Comparison of ENCODE assay signal across 1 cellular context in the genomic region with DNA sequence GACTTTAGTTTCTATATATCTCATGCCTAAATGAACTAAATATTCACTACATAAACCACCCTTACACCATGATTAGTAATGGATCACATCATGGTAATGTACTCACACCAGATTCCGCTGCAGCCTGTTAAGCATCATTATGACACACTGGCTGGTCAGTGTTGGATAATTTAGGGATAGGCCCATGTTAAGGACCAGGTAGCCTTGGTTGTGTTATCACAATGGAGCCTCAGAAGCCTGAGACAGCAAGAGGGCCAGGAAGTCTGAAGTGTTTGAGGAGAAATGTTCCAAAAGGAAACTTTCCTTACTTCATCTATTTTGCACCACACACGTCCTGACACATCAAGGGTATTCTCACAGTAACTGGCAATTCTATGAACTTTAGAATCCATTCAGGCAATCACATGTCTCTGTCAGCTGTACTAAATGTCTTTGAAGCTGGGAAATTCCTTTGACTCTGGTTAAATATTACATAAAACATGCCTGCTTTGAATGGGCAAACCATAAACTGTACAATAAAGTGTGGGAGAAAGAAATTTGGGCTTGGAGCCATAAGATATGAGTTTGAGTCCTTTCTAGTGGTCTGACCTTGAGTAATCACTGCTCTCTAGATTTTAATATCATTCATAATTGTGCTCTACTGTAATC.
TF ChIP-seq lines count a peak whose summit lies in the region.

No MANE protein-coding gene starts in this region.

TF ChIP-seq in HepG2, 621 proteins besides CTCF, POLR2A, EP300 and RAD21 (continued from another document and continues in another):
- TF ChIP-seq ZFP36L2 (CRISPR knock-in tag; IDR thresholded peaks at IDR 0.05) (no peak), SATB2 (CRISPR knock-in tag; IDR thresholded peaks at IDR 0.05) (no peak), FOXC1 (CRISPR knock-in tag; IDR thresholded peaks at IDR 0.05; ENCODE audit: borderline replicate concordance) (no peak), CHCHD3 (CRISPR knock-in tag; IDR thresholded peaks at IDR 0.05) (no peak), ZNF792 (CRISPR knock-in tag; IDR thresholded peaks at IDR 0.05) (0 out of 2 replicates have a peak, but pooled peaks have one; percentile 16), KDM6A (CRISPR knock-in tag; IDR thresholded peaks at IDR 0.05; ENCODE audit: low read depth) (peak; percentile 79), CREB1 (IDR thresholded peaks at IDR 0.05) (0 out of 2 replicates have a peak, but pooled peaks have one; percentile 13), CREB1 (CRISPR knock-in tag; IDR thresholded peaks at IDR 0.05) (peak; percentile 69), SP4 (CRISPR knock-in tag; IDR thresholded peaks at IDR 0.05) (no peak), KDM2A (CRISPR knock-in tag; IDR thresholded peaks at IDR 0.05; ENCODE audit: borderline replicate concordance, low read depth) (no peak), ZNF251 (CRISPR knock-in tag; IDR thresholded peaks at IDR 0.05) (no peak), HNF4A (CRISPR knock-in tag; IDR thresholded peaks at IDR 0.05) (peak; percentile 88), CAMTA2 (CRISPR knock-in tag; IDR thresholded peaks at IDR 0.05; ENCODE audit: borderline replicate concordance) (no peak), PAX8 (CRISPR knock-in tag; IDR thresholded peaks at IDR 0.05; ENCODE audit: borderline replicate concordance) (no peak), PHF21A (CRISPR knock-in tag; IDR thresholded peaks at IDR 0.05) (peak; percentile 52), ZNF382 (CRISPR knock-in tag; IDR thresholded peaks at IDR 0.05; ENCODE audit: borderline replicate concordance) (no peak), ZNF136 (CRISPR knock-in tag; IDR thresholded peaks at IDR 0.05; ENCODE audit: low read depth) (no peak), ZNF678 (CRISPR knock-in tag; IDR thresholded peaks at IDR 0.05) (0 out of 2 replicates have a peak, but pooled peaks have one; percentile 38), MIXL1 (CRISPR knock-in tag; IDR thresholded peaks at IDR 0.05) (peak; percentile 84; the same call in 1 of the 2 replicates), TBP (CRISPR knock-in tag; IDR thresholded peaks at IDR 0.05) (no peak), ZNF558 (CRISPR knock-in tag; IDR thresholded peaks at IDR 0.05; ENCODE audit: borderline replicate concordance) (no peak), HNF4G (IDR thresholded peaks at IDR 0.05; ENCODE audit: borderline replicate concordance, low read depth, low read length) (peak; percentile 70; the same call in 1 of the 2 replicates), HNF4G (CRISPR knock-in tag; IDR thresholded peaks at IDR 0.05; ENCODE audit: borderline replicate concordance, low read depth) (no peak; the same call in 1 of the 2 replicates), HIVEP1 (CRISPR knock-in tag; IDR thresholded peaks at IDR 0.05) (no peak), KDM4B (CRISPR knock-in tag; IDR thresholded peaks at IDR 0.05) (peak; percentile 43; the same call in 1 of the 2 replicates), POGZ (CRISPR knock-in tag; IDR thresholded peaks at IDR 0.05) (peak; percentile 78), HOXA5 (CRISPR knock-in tag; IDR thresholded peaks at IDR 0.05) (no peak; the same call in 1 of the 2 replicates), RNF2 (conservative IDR thresholded peaks at IDR 0.05; ENCODE audit: low read depth) (no peak), NFIC (IDR thresholded peaks at IDR 0.05; ENCODE audit: low read length) (peak; percentile 80; the same call in 1 of the 2 replicates), ZNF260 (CRISPR knock-in tag; IDR thresholded peaks at IDR 0.05; ENCODE audit: borderline replicate concordance, low read depth) (no peak), HNRNPK (IDR thresholded peaks at IDR 0.05; ENCODE audit: low read depth, low read length, poor library complexity, severe bottlenecking) (no peak)
- TF ChIP-seq, protein P1, sequence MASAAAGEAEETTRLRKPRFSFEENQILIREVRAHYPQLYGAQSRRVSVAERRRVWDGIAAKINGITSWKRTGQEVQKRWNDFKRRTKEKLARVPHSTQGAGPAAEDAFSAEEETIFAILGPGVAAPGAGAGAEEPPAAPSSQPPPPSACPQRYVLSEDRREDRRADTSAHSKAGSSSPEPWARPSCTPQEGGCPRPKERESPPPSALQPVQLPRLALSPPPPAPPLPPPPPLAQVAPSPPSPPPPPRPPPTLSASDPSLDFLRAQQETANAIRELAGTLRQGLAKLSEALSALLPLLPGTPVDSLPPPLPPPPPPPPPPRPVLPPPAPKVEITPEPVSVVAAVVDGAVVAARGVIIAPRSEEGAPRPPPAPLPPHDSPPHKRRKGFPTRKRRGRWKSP (CRISPR knock-in tag; IDR thresholded peaks at IDR 0.05), result peak; percentile 40; the same call in 1 of the 2 replicates
- TF ChIP-seq, protein P2, sequence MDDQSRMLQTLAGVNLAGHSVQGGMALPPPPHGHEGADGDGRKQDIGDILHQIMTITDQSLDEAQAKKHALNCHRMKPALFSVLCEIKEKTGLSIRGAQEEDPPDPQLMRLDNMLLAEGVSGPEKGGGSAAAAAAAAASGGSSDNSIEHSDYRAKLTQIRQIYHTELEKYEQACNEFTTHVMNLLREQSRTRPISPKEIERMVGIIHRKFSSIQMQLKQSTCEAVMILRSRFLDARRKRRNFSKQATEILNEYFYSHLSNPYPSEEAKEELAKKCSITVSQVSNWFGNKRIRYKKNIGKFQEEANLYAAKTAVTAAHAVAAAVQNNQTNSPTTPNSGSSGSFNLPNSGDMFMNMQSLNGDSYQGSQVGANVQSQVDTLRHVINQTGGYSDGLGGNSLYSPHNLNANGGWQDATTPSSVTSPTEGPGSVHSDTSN (CRISPR knock-in tag; IDR thresholded peaks at IDR 0.05; ENCODE audit: borderline replicate concordance), result no peak
- TF ChIP-seq, protein P3, sequence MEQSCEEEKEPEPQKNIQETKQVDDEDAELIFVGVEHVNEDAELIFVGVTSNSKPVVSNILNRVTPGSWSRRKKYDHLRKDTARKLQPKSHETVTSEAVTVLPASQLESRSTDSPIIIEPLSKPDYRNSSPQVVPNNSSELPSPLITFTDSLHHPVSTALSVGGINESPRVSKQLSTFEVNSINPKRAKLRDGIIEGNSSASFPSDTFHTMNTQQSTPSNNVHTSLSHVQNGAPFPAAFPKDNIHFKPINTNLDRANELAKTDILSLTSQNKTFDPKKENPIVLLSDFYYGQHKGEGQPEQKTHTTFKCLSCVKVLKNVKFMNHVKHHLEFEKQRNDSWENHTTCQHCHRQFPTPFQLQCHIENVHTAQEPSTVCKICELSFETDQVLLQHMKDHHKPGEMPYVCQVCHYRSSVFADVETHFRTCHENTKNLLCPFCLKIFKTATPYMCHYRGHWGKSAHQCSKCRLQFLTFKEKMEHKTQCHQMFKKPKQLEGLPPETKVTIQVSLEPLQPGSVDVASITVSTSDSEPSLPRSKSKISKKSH (CRISPR knock-in tag; IDR thresholded peaks at IDR 0.05; ENCODE audit: borderline replicate concordance), result no peak
- TF ChIP-seq, protein P4, sequence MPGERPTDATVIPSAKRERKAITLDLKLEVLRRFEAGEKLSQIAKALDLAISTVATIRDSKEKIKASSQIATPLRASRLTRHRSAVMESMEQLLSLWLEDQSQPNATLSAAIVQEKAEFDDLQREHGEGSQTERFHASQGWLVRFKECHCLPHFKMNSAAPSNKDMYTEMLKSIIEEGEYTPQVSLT (CRISPR knock-in tag; IDR thresholded peaks at IDR 0.05; ENCODE audit: borderline replicate concordance, low read depth), result no peak
- TF ChIP-seq, protein P5, sequence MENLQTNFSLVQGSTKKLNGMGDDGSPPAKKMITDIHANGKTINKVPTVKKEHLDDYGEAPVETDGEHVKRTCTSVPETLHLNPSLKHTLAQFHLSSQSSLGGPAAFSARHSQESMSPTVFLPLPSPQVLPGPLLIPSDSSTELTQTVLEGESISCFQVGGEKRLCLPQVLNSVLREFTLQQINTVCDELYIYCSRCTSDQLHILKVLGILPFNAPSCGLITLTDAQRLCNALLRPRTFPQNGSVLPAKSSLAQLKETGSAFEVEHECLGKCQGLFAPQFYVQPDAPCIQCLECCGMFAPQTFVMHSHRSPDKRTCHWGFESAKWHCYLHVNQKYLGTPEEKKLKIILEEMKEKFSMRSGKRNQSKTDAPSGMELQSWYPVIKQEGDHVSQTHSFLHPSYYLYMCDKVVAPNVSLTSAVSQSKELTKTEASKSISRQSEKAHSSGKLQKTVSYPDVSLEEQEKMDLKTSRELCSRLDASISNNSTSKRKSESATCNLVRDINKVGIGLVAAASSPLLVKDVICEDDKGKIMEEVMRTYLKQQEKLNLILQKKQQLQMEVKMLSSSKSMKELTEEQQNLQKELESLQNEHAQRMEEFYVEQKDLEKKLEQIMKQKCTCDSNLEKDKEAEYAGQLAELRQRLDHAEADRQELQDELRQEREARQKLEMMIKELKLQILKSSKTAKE (CRISPR knock-in tag; IDR thresholded peaks at IDR 0.05; ENCODE audit: borderline replicate concordance), result no peak
- TF ChIP-seq, protein P6, sequence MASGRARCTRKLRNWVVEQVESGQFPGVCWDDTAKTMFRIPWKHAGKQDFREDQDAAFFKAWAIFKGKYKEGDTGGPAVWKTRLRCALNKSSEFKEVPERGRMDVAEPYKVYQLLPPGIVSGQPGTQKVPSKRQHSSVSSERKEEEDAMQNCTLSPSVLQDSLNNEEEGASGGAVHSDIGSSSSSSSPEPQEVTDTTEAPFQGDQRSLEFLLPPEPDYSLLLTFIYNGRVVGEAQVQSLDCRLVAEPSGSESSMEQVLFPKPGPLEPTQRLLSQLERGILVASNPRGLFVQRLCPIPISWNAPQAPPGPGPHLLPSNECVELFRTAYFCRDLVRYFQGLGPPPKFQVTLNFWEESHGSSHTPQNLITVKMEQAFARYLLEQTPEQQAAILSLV (CRISPR knock-in tag; IDR thresholded peaks at IDR 0.05; ENCODE audit: borderline replicate concordance), result no peak
- TF ChIP-seq, protein P7, sequence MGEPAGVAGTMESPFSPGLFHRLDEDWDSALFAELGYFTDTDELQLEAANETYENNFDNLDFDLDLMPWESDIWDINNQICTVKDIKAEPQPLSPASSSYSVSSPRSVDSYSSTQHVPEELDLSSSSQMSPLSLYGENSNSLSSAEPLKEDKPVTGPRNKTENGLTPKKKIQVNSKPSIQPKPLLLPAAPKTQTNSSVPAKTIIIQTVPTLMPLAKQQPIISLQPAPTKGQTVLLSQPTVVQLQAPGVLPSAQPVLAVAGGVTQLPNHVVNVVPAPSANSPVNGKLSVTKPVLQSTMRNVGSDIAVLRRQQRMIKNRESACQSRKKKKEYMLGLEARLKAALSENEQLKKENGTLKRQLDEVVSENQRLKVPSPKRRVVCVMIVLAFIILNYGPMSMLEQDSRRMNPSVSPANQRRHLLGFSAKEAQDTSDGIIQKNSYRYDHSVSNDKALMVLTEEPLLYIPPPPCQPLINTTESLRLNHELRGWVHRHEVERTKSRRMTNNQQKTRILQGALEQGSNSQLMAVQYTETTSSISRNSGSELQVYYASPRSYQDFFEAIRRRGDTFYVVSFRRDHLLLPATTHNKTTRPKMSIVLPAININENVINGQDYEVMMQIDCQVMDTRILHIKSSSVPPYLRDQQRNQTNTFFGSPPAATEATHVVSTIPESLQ (CRISPR knock-in tag; conservative IDR thresholded peaks at IDR 0.05), result no peak
- TF ChIP-seq, protein P8, sequence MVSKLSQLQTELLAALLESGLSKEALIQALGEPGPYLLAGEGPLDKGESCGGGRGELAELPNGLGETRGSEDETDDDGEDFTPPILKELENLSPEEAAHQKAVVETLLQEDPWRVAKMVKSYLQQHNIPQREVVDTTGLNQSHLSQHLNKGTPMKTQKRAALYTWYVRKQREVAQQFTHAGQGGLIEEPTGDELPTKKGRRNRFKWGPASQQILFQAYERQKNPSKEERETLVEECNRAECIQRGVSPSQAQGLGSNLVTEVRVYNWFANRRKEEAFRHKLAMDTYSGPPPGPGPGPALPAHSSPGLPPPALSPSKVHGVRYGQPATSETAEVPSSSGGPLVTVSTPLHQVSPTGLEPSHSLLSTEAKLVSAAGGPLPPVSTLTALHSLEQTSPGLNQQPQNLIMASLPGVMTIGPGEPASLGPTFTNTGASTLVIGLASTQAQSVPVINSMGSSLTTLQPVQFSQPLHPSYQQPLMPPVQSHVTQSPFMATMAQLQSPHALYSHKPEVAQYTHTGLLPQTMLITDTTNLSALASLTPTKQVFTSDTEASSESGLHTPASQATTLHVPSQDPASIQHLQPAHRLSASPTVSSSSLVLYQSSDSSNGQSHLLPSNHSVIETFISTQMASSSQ (IDR thresholded peaks at IDR 0.05; ENCODE audit: low read depth), result peak; percentile 92
- TF ChIP-seq, protein P8 (CRISPR knock-in tag; IDR thresholded peaks at IDR 0.05; ENCODE audit: borderline replicate concordance), result peak; percentile 93; the same call in 1 of the 2 replicates
- TF ChIP-seq, protein P9, sequence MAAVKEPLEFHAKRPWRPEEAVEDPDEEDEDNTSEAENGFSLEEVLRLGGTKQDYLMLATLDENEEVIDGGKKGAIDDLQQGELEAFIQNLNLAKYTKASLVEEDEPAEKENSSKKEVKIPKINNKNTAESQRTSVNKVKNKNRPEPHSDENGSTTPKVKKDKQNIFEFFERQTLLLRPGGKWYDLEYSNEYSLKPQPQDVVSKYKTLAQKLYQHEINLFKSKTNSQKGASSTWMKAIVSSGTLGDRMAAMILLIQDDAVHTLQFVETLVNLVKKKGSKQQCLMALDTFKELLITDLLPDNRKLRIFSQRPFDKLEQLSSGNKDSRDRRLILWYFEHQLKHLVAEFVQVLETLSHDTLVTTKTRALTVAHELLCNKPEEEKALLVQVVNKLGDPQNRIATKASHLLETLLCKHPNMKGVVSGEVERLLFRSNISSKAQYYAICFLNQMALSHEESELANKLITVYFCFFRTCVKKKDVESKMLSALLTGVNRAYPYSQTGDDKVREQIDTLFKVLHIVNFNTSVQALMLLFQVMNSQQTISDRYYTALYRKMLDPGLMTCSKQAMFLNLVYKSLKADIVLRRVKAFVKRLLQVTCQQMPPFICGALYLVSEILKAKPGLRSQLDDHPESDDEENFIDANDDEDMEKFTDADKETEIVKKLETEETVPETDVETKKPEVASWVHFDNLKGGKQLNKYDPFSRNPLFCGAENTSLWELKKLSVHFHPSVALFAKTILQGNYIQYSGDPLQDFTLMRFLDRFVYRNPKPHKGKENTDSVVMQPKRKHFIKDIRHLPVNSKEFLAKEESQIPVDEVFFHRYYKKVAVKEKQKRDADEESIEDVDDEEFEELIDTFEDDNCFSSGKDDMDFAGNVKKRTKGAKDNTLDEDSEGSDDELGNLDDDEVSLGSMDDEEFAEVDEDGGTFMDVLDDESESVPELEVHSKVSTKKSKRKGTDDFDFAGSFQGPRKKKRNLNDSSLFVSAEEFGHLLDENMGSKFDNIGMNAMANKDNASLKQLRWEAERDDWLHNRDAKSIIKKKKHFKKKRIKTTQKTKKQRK (IDR thresholded peaks at IDR 0.05; ENCODE audit: low read length), result no peak
- TF ChIP-seq, protein P10, sequence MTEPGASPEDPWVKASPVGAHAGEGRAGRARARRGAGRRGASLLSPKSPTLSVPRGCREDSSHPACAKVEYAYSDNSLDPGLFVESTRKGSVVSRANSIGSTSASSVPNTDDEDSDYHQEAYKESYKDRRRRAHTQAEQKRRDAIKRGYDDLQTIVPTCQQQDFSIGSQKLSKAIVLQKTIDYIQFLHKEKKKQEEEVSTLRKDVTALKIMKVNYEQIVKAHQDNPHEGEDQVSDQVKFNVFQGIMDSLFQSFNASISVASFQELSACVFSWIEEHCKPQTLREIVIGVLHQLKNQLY (CRISPR knock-in tag; IDR thresholded peaks at IDR 0.05), result peak; percentile 97
